ENCODE assay signal across 8 cellular contexts in genomic region chr6:33634203-33634727, GRCh38. TPM values are rescaled to one million over a fixed set of nuclear protein-coding genes. Genes with fewer than 3 reads are reported as not detected.
DNase-seq lines count a peak whose midpoint lies in the region; ATAC-seq, FAIRE-seq and TF ChIP-seq lines count a peak whose summit lies in the region.

No MANE protein-coding gene starts in this region.

- WGBS in transverse colon (ENCODE audit: low coverage in 1 of 2), 2 donors: 36% methylated on average over 13 of the region's 13 CpGs; no CpG with 5 or more reads in 1 of the 2 donors

- H3K4me1 Mint-ChIP-seq in activated T-cell treated with anti-CD3 and anti-CD28 coated beads, Interleukin-2, amount 50 U/mL, for 4 hours (ENCODE audit: low read depth): peaks cover 49% of the 10 kb centered on the region
- H3K4me1 Mint-ChIP-seq in astrocyte (ENCODE audit: low read depth, unreplicated experiment): peaks cover 6% of the 10 kb centered on the region

- peak overlapping the region; percentile 87 for H2AFZ ChIP-seq in astrocyte (ENCODE audit: low read depth, low read length)

- H4K20me1 ChIP-seq in astrocyte (ENCODE audit: insufficient read depth, low read length): peaks cover 8% of the 10 kb centered on the region

- peak overlapping the region; percentile 91 for H3K4me2 ChIP-seq in astrocyte (ENCODE audit: low read length)

- H3K27ac ChIP-seq in astrocyte (ENCODE audit: low read depth, low read length) (no peak overlapping the region), transverse colon (peak overlapping the region; percentile 41 to 59 (median 46))

- FAIRE-seq in astrocyte (lab: Jason Lieb, UNC): no peak

- H3K27me3 ChIP-seq in astrocyte (ENCODE audit: insufficient read depth, low read length): peaks cover 18% of the 10 kb centered on the region
- H3K27me3 ChIP-seq in transverse colon: no peaks in the 10 kb centered on the region

- H3K4me1 ChIP-seq in astrocyte (ENCODE audit: insufficient read depth, low read length) (peaks cover 14% of the 10 kb centered on the region), transverse colon (peaks cover 20 to 55% (median 42%) of the 10 kb centered on the region in 4 donors)

- no peaks in the 10 kb centered on the region for H3K9me3 Mint-ChIP-seq in activated T-cell treated with anti-CD3 and anti-CD28 coated beads, Interleukin-2, amount 50 U/mL, for 4 hours
- H3K9me3 Mint-ChIP-seq in astrocyte (ENCODE audit: unreplicated experiment): no peaks in the 10 kb centered on the region

- no peak for TF ChIP-seq EP300 in transverse colon (IDR thresholded peaks at IDR 0.05; ENCODE audit: low read depth)

- H3K79me2 ChIP-seq in astrocyte (ENCODE audit: insufficient read depth, low read length): no peaks in the 10 kb centered on the region

- in situ Hi-C loops in transverse colon (cut with MboI; ENCODE audit: low pct_ligation_motif_present in 1 of 4, low pct_unique_long_range_greater_than_20kb in 1 of 4, low sequenced_read_pairs in 3 of 4): no loop called here

- H3K27ac Mint-ChIP-seq in astrocyte (ENCODE audit: unreplicated experiment): peak overlapping the region; percentile 89

- no peak for DNase-seq in activated T-cell treated with anti-CD3 and anti-CD28 coated beads, Interleukin-2, amount 50 U/mL, for 4 hours
- no peak for DNase-seq in activated T-cell treated with anti-CD3 and anti-CD28 coated beads, Interleukin-2, amount 50 U/mL, for 1 hour
- DNase-seq in astrocyte (ENCODE audit: low read depth) (no peak), left colon (peak in 1 of 2 donors; percentile 37), transverse colon (no peak), DMS79 treated with DMSO at 0.1 percent for 48 hours (lab: John Stamatoyannopoulos, UW) (no peak), mucosa of gallbladder (ENCODE audit: low spot score) (no peak)

- no peaks in the 10 kb centered on the region for H3K9me3 ChIP-seq in astrocyte (ENCODE audit: insufficient read depth, low read depth, low read length)
- H3K9me3 ChIP-seq in transverse colon: no peaks in the 10 kb centered on the region

- H3K9ac ChIP-seq in astrocyte (ENCODE audit: low read length): peak overlapping the region; percentile 49

- H3K4me3 Mint-ChIP-seq in activated T-cell treated with anti-CD3 and anti-CD28 coated beads, Interleukin-2, amount 50 U/mL, for 4 hours: peak overlapping the region; percentile 81
- H3K4me3 Mint-ChIP-seq in astrocyte (ENCODE audit: unreplicated experiment): peak overlapping the region; percentile 89

- H3K4me3 ChIP-seq in astrocyte (ENCODE audit: insufficient read depth, low read depth, low read length): peak overlapping the region; percentile 59
- H3K4me3 ChIP-seq in transverse colon: peak overlapping the region in 3 of 4 donors; percentile 23 to 51 (median 24)

- ATAC-seq in activated T-cell treated with anti-CD3 and anti-CD28 coated beads, Interleukin-2, amount 50 U/mL, for 4 hours: no peak
- ATAC-seq in left colon (peak; percentile 49), GM18873 (IDR thresholded peaks at IDR 0.05; ENCODE audit: low FRiP score, unreplicated experiment) (no peak)

- TF ChIP-seq CTCF in astrocyte (IDR thresholded peaks at IDR 0.05; ENCODE audit: insufficient read depth, low read depth, low read length) (no peak), transverse colon (IDR thresholded peaks at IDR 0.05) (no peak)

- intact Hi-C loops in left colon (cut with DNase I, micrococcal nuclease): no loop called here
- intact Hi-C loops in transverse colon (cut with DNase I; ENCODE audit: low total_unique reads): no loop called here

- TF ChIP-seq POLR2A in transverse colon (IDR thresholded peaks at IDR 0.05): no peak

- H3K27me3 Mint-ChIP-seq in activated T-cell treated with anti-CD3 and anti-CD28 coated beads, Interleukin-2, amount 50 U/mL, for 4 hours (ENCODE audit: low read depth): no peaks in the 10 kb centered on the region
- peaks cover 21% of the 10 kb centered on the region for H3K27me3 Mint-ChIP-seq in astrocyte (ENCODE audit: low read depth, unreplicated experiment)

- peaks cover 9% of the 10 kb centered on the region for H3K36me3 Mint-ChIP-seq in activated T-cell treated with anti-CD3 and anti-CD28 coated beads, Interleukin-2, amount 50 U/mL, for 4 hours (ENCODE audit: insufficient read depth)
- H3K36me3 Mint-ChIP-seq in astrocyte (ENCODE audit: low read depth, unreplicated experiment): no peaks in the 10 kb centered on the region

- H3K36me3 ChIP-seq in astrocyte (ENCODE audit: insufficient read depth, low read length) (no peaks in the 10 kb centered on the region), transverse colon (no peaks in the 10 kb centered on the region)

RNA-seq across cellular contexts. Expression of gene ITPR3, which starts 13.1 kb away (rescaled TPM):
- 10 to 100 TPM; 34.6 to 37.2 (median 35.5) TPM for total RNA-seq in activated T-cell treated with anti-CD3 and anti-CD28 coated beads, Interleukin-2, amount 50 U/mL, for 4 hours
- total RNA-seq in astrocyte (17.7 and 21.3 TPM in 2 replicates), left colon (100 to 1,000 TPM; 106 to 108 TPM), transverse colon (100 to 1,000 TPM; 105 to 262 (median 124) TPM), mucosa of gallbladder (104 TPM)

RNA-seq across cellular contexts. Expression of gene BAK1, which starts 54.2 kb away (rescaled TPM):
- total RNA-seq in activated T-cell treated with anti-CD3 and anti-CD28 coated beads, Interleukin-2, amount 50 U/mL, for 4 hours: 10 to 100 TPM; 42.1 to 52.0 (median 49.8) TPM
- total RNA-seq in astrocyte (49.4 and 54.8 TPM in 2 replicates), left colon (10 to 100 TPM; 85.6 to 93.5 TPM), transverse colon (100 to 1,000 TPM in 1 of 4 donors, 10 to 100 TPM in 3; 52.2 to 134 (median 59.5) TPM), mucosa of gallbladder (28.2 TPM)
